12 cellular contexts compared by ENCODE assay signal in the genomic region with DNA sequence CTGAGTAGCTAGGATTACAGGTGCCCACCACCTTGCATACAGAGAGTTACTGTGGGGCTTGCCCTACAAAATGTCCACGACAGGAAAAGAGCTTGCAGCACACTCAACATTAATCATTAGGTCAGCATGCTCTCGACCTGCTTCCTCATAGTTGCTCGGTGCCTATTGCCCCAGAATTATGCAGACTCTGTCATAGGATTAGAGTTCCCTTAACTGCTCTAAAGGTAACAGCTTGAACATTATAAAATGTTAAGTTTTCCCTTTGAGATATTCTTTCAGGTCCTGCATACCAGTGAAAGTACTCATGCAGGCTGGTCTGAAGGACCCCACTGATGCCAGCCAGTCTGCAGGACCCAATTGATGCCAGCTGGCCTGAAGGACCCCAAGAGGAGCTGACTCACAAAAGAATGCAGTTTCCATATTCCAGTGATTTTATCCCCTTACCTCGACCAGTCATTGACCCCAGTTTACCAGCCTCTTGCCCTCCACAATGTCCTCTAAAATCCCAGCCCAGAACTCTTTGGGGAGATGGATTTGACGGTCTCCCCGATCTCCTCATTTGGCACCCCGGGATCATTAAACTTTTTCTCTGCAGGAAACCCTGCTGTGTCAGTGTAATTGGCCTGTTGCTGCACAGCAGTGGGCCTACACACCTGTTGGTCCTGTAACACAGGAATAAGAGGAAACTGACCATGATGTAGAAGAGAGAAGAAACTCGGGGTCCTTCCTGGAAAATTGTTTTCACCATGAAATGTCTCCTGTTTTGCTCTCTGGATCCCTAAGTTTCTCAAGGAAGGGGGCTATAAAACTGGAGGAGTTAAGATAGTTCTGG. TPM values are rescaled to one million over a fixed set of nuclear protein-coding genes. Genes with fewer than 3 reads are reported as not detected.
DNase-seq lines count a peak whose midpoint lies in the region; ATAC-seq, FAIRE-seq and TF ChIP-seq lines count a peak whose summit lies in the region.
"Had no signal": no experiment of that assay in that cellular context is flagged by ENCODE, and none has a peak within 500 bp of the region (broad histone marks: within the 10 kb centered on the region; RNA-seq: fewer than 3 reads in every experiment).

No MANE protein-coding gene starts in this region.

- H3K9me3 Mint-ChIP-seq in CD4-positive, CD25-positive, alpha-beta regulatory T cell, result no peaks in the 10 kb centered on the region
- no peaks in the 10 kb centered on the region for H3K9me3 Mint-ChIP-seq in naive thymus-derived CD8-positive, alpha-beta T cell
- H3K9me3 Mint-ChIP-seq: activated CD4-positive, alpha-beta T cell treated with anti-CD3 and anti-CD28 coated beads, Interleukin-2, amount 10 ng/mL, durations not matched to agents 7 days and 5 days had no signal

- H3K4me3 ChIP-seq in CD4-positive, CD25-positive, alpha-beta regulatory T cell (ENCODE audit: low read depth, low read length), result no peak overlapping the region
- H3K4me3 ChIP-seq in bronchial epithelial cell (ENCODE audit: low read depth, low read length) (no peak overlapping the region), H7 (ENCODE audit: insufficient read depth, low read depth, low read length) (no peak overlapping the region)

- TF ChIP-seq CTCF in bronchial epithelial cell (IDR thresholded peaks at IDR 0.05; ENCODE audit: insufficient read depth, low read length, severe bottlenecking), result no peak

- H3K27ac ChIP-seq in CD4-positive, CD25-positive, alpha-beta regulatory T cell (ENCODE audit: insufficient read depth, low read length, poor library complexity, severe bottlenecking), result peak overlapping the region; percentile 19

- H3K27ac Mint-ChIP-seq in CD4-positive, CD25-positive, alpha-beta regulatory T cell, result peak overlapping the region; percentile 8 to 93 (median 88)
- peak overlapping the region; percentile 43 to 97 (median 78) for H3K27ac Mint-ChIP-seq in naive thymus-derived CD8-positive, alpha-beta T cell

- H3K27me3 Mint-ChIP-seq in CD4-positive, CD25-positive, alpha-beta regulatory T cell, result no peaks in the 10 kb centered on the region
- H3K27me3 Mint-ChIP-seq in naive thymus-derived CD8-positive, alpha-beta T cell, result no peaks in the 10 kb centered on the region
- H3K27me3 Mint-ChIP-seq: activated CD4-positive, alpha-beta T cell treated with anti-CD3 and anti-CD28 coated beads, Interleukin-2, amount 10 ng/mL, durations not matched to agents 7 days and 5 days had no signal

- no peak for DNase-seq in CD4-positive, CD25-positive, alpha-beta regulatory T cell
- DNase-seq in HT1080 (ENCODE audit: low read depth), result peak; percentile 54
- peak; percentile 70 for DNase-seq in bronchial epithelial cell (ENCODE audit: low read depth)
- no peak for DNase-seq in naive thymus-derived CD8-positive, alpha-beta T cell
- DNase-seq in H7, result no peak
- no peak for DNase-seq in NCI-H2171 (lab: John Stamatoyannopoulos, UW)
- no peak for DNase-seq in SK-N-DZ (ENCODE audit: low spot score)
- DNase-seq: activated CD4-positive, alpha-beta T cell treated with anti-CD3 and anti-CD28 coated beads, Interleukin-2, amount 10 ng/mL, durations not matched to agents 7 days and 5 days; DND-41; NCI-H187 treated with DMSO at 0.1 percent for 48 hours; RPMI8226 had no signal

- no peaks in the 10 kb centered on the region for H3K27me3 ChIP-seq in CD4-positive, CD25-positive, alpha-beta regulatory T cell (ENCODE audit: control insufficient read depth, insufficient read depth, low read length)
- H3K27me3 ChIP-seq in bronchial epithelial cell (ENCODE audit: control insufficient read depth, insufficient read depth, low read length), result no peaks in the 10 kb centered on the region
- H3K27me3 ChIP-seq in H7 (ENCODE audit: control insufficient read depth, insufficient read depth, low read length), result no peaks in the 10 kb centered on the region

- peaks cover 22% of the 10 kb centered on the region for H3K36me3 Mint-ChIP-seq in CD4-positive, CD25-positive, alpha-beta regulatory T cell
- H3K36me3 Mint-ChIP-seq in naive thymus-derived CD8-positive, alpha-beta T cell, result peaks cover 0 to 65% (median 12%) of the 10 kb centered on the region in 3 donors

- peaks cover 77% of the 10 kb centered on the region for H3K4me1 ChIP-seq in CD4-positive, CD25-positive, alpha-beta regulatory T cell (ENCODE audit: control insufficient read depth, insufficient read depth, low read length, poor library complexity, severe bottlenecking)

- POLR2A ChIA-PET in naive thymus-derived CD8-positive, alpha-beta T cell (lab: Charles Lee), result interaction anchor here (0.8 to 2.1 kb wide), 2 partner anchors 10 kb away, joined by 4 to 9 read pairs; partner anchors contain the start of gene ICAM2

- no peak for FAIRE-seq in bronchial epithelial cell (lab: Jason Lieb, UNC)

- peaks cover 29 to 86% (median 50%) of the 10 kb centered on the region in 4 donors for H3K4me1 Mint-ChIP-seq in CD4-positive, CD25-positive, alpha-beta regulatory T cell
- peaks cover 37 to 91% (median 82%) of the 10 kb centered on the region in 4 donors for H3K4me1 Mint-ChIP-seq in naive thymus-derived CD8-positive, alpha-beta T cell

- no peaks in the 10 kb centered on the region for H3K9me3 ChIP-seq in CD4-positive, CD25-positive, alpha-beta regulatory T cell (ENCODE audit: control insufficient read depth in 2 of 2, low read length in 2 of 2)

- H3K36me3 ChIP-seq in CD4-positive, CD25-positive, alpha-beta regulatory T cell (ENCODE audit: control insufficient read depth, insufficient read depth, low read length), result peaks cover 44% of the 10 kb centered on the region
- H3K36me3 ChIP-seq in bronchial epithelial cell (ENCODE audit: control insufficient read depth, insufficient read depth, low read length) (no peaks in the 10 kb centered on the region), H7 (replicated peaks; ENCODE audit: control insufficient read depth, insufficient read depth, low read length) (no peaks in the 10 kb centered on the region)

- ATAC-seq in CD4-positive, CD25-positive, alpha-beta regulatory T cell (ENCODE audit: low read depth in 2 of 2), result no peak
- ATAC-seq in naive thymus-derived CD8-positive, alpha-beta T cell, result no peak
- no peak for ATAC-seq in HG03175 (IDR thresholded peaks at IDR 0.05; ENCODE audit: unreplicated experiment)

- peak overlapping the region; percentile 47 to 75 (median 64) for H3K4me3 Mint-ChIP-seq in CD4-positive, CD25-positive, alpha-beta regulatory T cell
- H3K4me3 Mint-ChIP-seq in naive thymus-derived CD8-positive, alpha-beta T cell, result peak overlapping the region in 8 of 10 donors; percentile 8 to 63 (median 45)
- H3K4me3 Mint-ChIP-seq: activated CD4-positive, alpha-beta T cell treated with anti-CD3 and anti-CD28 coated beads, Interleukin-2, amount 10 ng/mL, durations not matched to agents 7 days and 5 days had no signal

RNA-seq across cellular contexts. Expression of gene ICAM2, which starts 10.6 kb away (rescaled TPM):
- total RNA-seq in CD4-positive, CD25-positive, alpha-beta regulatory T cell, result 106 TPM
- polyA plus RNA-seq in CD4-positive, CD25-positive, alpha-beta regulatory T cell, result 100 to 1,000 TPM; 465 to 625 (median 548) TPM
- total RNA-seq in HT1080 (2014; rRNA removed; shearing (Covaris generic)), result 8.2 and 9.5 TPM in 2 replicates
- polyA plus RNA-seq in HT1080 (2015; cell fraction: cytosol; rRNA removed), result 12.6 and 13.1 TPM in 2 replicates
- polyA plus RNA-seq in HT1080 (2015; cell fraction: nucleus; rRNA removed), result 12.0 and 14.1 TPM in 2 replicates
- total RNA-seq in bronchial epithelial cell, result 0.26 and 0.90 TPM in 2 replicates
- total RNA-seq in naive thymus-derived CD8-positive, alpha-beta T cell, result 10 to 100 TPM; 89.2 to 89.3 TPM
- polyA plus RNA-seq in naive thymus-derived CD8-positive, alpha-beta T cell, result 100 to 1,000 TPM; 218 to 306 (median 289) TPM
- total RNA-seq in H7 (2014; rRNA removed; shearing (Covaris generic)), result 0.11 and 0.59 TPM in 2 replicates
- 1.0 and 1.4 TPM in 2 replicates for polyA plus RNA-seq in SK-N-DZ (2014; cell fraction: cytosol; rRNA removed)
- polyA plus RNA-seq in SK-N-DZ (2014; cell fraction: nucleus; rRNA removed), result 3.2 and 4.4 TPM in 2 replicates

RNA-seq across cellular contexts. Expression of gene PRR29, which starts 11.6 kb away (rescaled TPM):
- total RNA-seq in CD4-positive, CD25-positive, alpha-beta regulatory T cell, result 0.52 TPM
- polyA plus RNA-seq in CD4-positive, CD25-positive, alpha-beta regulatory T cell, result 1 to 10 TPM; 3.9 to 6.9 (median 6.2) TPM
- 0.08 and 0.47 TPM in 2 replicates for total RNA-seq in HT1080 (2014; rRNA removed; shearing (Covaris generic))
- 0.05 and 0.24 TPM in 2 replicates for polyA plus RNA-seq in HT1080 (2015; cell fraction: cytosol; rRNA removed)
- 1.4 and 1.7 TPM in 2 replicates for polyA plus RNA-seq in HT1080 (2015; cell fraction: nucleus; rRNA removed)
- not detected in 2 replicates for total RNA-seq in bronchial epithelial cell
- under 1 TPM in 1 of 2 experiments, not detected in 1; 0.30 TPM for total RNA-seq in naive thymus-derived CD8-positive, alpha-beta T cell
- 1 to 10 TPM; 3.4 to 4.6 (median 3.7) TPM for polyA plus RNA-seq in naive thymus-derived CD8-positive, alpha-beta T cell
- total RNA-seq in H7 (2014; rRNA removed; shearing (Covaris generic)), result 0.52 and 0.63 TPM in 2 replicates
- polyA plus RNA-seq in SK-N-DZ (2014; cell fraction: cytosol; rRNA removed), result 0.28 TPM in 1 of 2 replicates, not detected in the other
- polyA plus RNA-seq in SK-N-DZ (2014; cell fraction: nucleus; rRNA removed), result 0.31 TPM in 1 of 2 replicates, not detected in the other

RNA-seq across cellular contexts. Expression of gene SCN4A, which starts 37.1 kb away (rescaled TPM):
- not detected for total RNA-seq in CD4-positive, CD25-positive, alpha-beta regulatory T cell
- polyA plus RNA-seq in CD4-positive, CD25-positive, alpha-beta regulatory T cell, result not detected
- total RNA-seq in HT1080 (2014; rRNA removed; shearing (Covaris generic)), result not detected in 2 replicates
- 0.02 and 0.03 TPM in 2 replicates for polyA plus RNA-seq in HT1080 (2015; cell fraction: cytosol; rRNA removed)
- polyA plus RNA-seq in HT1080 (2015; cell fraction: nucleus; rRNA removed), result 0.02 and 0.06 TPM in 2 replicates
- under 0.01 and 0.90 TPM in 2 replicates for total RNA-seq in bronchial epithelial cell
- under 1 TPM; 0.05 to 0.22 TPM for total RNA-seq in naive thymus-derived CD8-positive, alpha-beta T cell
- polyA plus RNA-seq in naive thymus-derived CD8-positive, alpha-beta T cell, result not detected
- 4.8 and 6.8 TPM in 2 replicates for total RNA-seq in H7 (2014; rRNA removed; shearing (Covaris generic))
- 1.3 TPM in 1 of 2 replicates, not detected in the other for polyA plus RNA-seq in SK-N-DZ (2014; cell fraction: cytosol; rRNA removed)
- polyA plus RNA-seq in SK-N-DZ (2014; cell fraction: nucleus; rRNA removed), result not detected in 2 replicates

Comparison
In these comparisons a context has a peak if more than half of its experiments do, and no peak if none do; other contexts are left out.
1. DNase-seq: peak in HT1080 (single experiment) and bronchial epithelial cell (single experiment); none in CD4-positive, CD25-positive, alpha-beta regulatory T cell (0 of 3), naive thymus-derived CD8-positive, alpha-beta T cell (0 of 10), H7 (single experiment), NCI-H2171 (single experiment) and SK-N-DZ (single experiment).